Comparison of ENCODE assay signal across 16 cellular contexts in genomic region chr4:181939199-181939945, GRCh38.
DNase-seq lines count a peak whose midpoint lies in the region; ATAC-seq and TF ChIP-seq lines count a peak whose summit lies in the region.
"Had no signal": no experiment of that assay in that cellular context is flagged by ENCODE, and none has a peak within 500 bp of the region (broad histone marks: within the 10 kb centered on the region; RNA-seq: fewer than 3 reads in every experiment).

No MANE protein-coding gene starts in this region.

- no CpG with 5 or more reads among the region's 15 CpGs for WGBS in trophoblast cell (ENCODE audit: extremely low coverage, insufficient coverage, insufficient read length)

- intact Hi-C loops in activated CD4-positive, alpha-beta memory T cell treated with anti-CD3 and anti-CD28 coated beads for 36 hours (cut with micrococcal nuclease) = no loop called here
- intact Hi-C loops in CD8-positive, alpha-beta T cell (cut with DNase I, micrococcal nuclease) = no loop called here

- no peak for ATAC-seq in foreskin keratinocyte
- no peak for ATAC-seq in CD8-positive, alpha-beta T cell
- ATAC-seq: T-helper 17 cell had no signal

- H3K79me2 ChIP-seq in trophoblast cell (ENCODE audit: control insufficient read depth, insufficient read depth, low read length, poor library complexity) = no peaks in the 10 kb centered on the region

- H3K36me3 Mint-ChIP-seq in activated CD4-positive, alpha-beta memory T cell treated with anti-CD3 and anti-CD28 coated beads for 36 hours = no peaks in the 10 kb centered on the region
- no peaks in the 10 kb centered on the region for H3K36me3 Mint-ChIP-seq in CD8-positive, alpha-beta T cell
- H3K36me3 Mint-ChIP-seq: CD4-positive, CD25-positive, alpha-beta regulatory T cell had no signal

- no peak overlapping the region for H3K27ac Mint-ChIP-seq in activated CD4-positive, alpha-beta memory T cell treated with anti-CD3 and anti-CD28 coated beads for 36 hours
- H3K27ac Mint-ChIP-seq in CD8-positive, alpha-beta T cell = no peak overlapping the region
- H3K27ac Mint-ChIP-seq: CD4-positive, CD25-positive, alpha-beta regulatory T cell; progenitor cell of endocrine pancreas; T-helper 17 cell had no signal

- H4K8ac ChIP-seq in trophoblast cell (ENCODE audit: low read depth, low read length) = no peak overlapping the region

- H3K14ac ChIP-seq in trophoblast cell (ENCODE audit: low read length) = no peak overlapping the region

- H3K27ac ChIP-seq in foreskin keratinocyte (no peak overlapping the region), trophoblast cell (ENCODE audit: low read depth, low read length) (no peak overlapping the region)
- H3K27ac ChIP-seq in CD8-positive, alpha-beta T cell (ENCODE audit: low read depth, low read length) = no peak overlapping the region

- no peak overlapping the region for H2AFZ ChIP-seq in trophoblast cell (ENCODE audit: insufficient read depth, low read length, poor library complexity)

- H3K36me3 ChIP-seq in H7 (replicated peaks; ENCODE audit: control insufficient read depth, insufficient read depth, low read length) (no peaks in the 10 kb centered on the region), trophoblast cell (ENCODE audit: control insufficient read depth in 1 of 2, insufficient read depth in 2 of 2, low read length in 2 of 2) (no peaks in the 10 kb centered on the region)
- no peaks in the 10 kb centered on the region for H3K36me3 ChIP-seq in CD8-positive, alpha-beta T cell (ENCODE audit: insufficient read depth, low read length)
- H3K36me3 ChIP-seq: MG63 had no signal

- H3K27me3 Mint-ChIP-seq in activated CD4-positive, alpha-beta memory T cell treated with anti-CD3 and anti-CD28 coated beads for 36 hours = no peaks in the 10 kb centered on the region
- no peaks in the 10 kb centered on the region for H3K27me3 Mint-ChIP-seq in CD8-positive, alpha-beta T cell (ENCODE audit: low read depth)
- H3K27me3 Mint-ChIP-seq: CD4-positive, CD25-positive, alpha-beta regulatory T cell; progenitor cell of endocrine pancreas; T-helper 17 cell had no signal

- DNase-seq in H7 = peak; percentile 15
- DNase-seq in astrocyte of the cerebellum (ENCODE audit: low read depth) = peak; percentile 33
- no peak for DNase-seq in foreskin keratinocyte
- peak in 1 of 2 donors; percentile 27 for DNase-seq in trophoblast cell
- no peak for DNase-seq in activated CD4-positive, alpha-beta memory T cell treated with anti-CD3 and anti-CD28 coated beads for 36 hours
- no peak for DNase-seq in CD8-positive, alpha-beta T cell
- no peak for DNase-seq in stimulated activated CD4-positive, alpha-beta T cell treated with anti-CD3 and anti-CD28 coated beads, Interleukin-4, amount 100 ng/mL, for 4 hours
- no peak for DNase-seq in retina
- DNase-seq: activated naive CD4-positive, alpha-beta T cell treated with anti-CD3 and anti-CD28 coated beads, Interleukin-2, amount 50 U/mL, for 16 hours; CD4-positive, CD25-positive, alpha-beta regulatory T cell; MG63; NCI-H2029; RPMI8226; stimulated activated CD4-positive, alpha-beta T cell treated with anti-CD3 and anti-CD28 coated beads, Interleukin-15, amount 100 ng/mL, for 24 hours; T-helper 17 cell had no signal

- H3K23ac ChIP-seq in trophoblast cell (ENCODE audit: low read length) = no peak overlapping the region

- in situ Hi-C loops in astrocyte of the cerebellum (cut with HindIII; ENCODE audit: low sequenced_read_pairs) = no loop called here

- H2BK120ac ChIP-seq in trophoblast cell (ENCODE audit: insufficient read depth, low read length, poor library complexity) = no peak overlapping the region

- no peak overlapping the region for H4K12ac ChIP-seq in trophoblast cell (ENCODE audit: low read depth, low read length)

- POLR2A ChIA-PET in activated CD4-positive, alpha-beta memory T cell treated with anti-CD3 and anti-CD28 coated beads for 36 hours (lab: Charles Lee) = no interaction called here
- POLR2A ChIA-PET in CD8-positive, alpha-beta T cell (lab: Charles Lee) = no interaction called here

- H3K9ac ChIP-seq in trophoblast cell (ENCODE audit: low read length) = no peak overlapping the region

- H2BK12ac ChIP-seq in trophoblast cell (ENCODE audit: low read length) = no peak overlapping the region

- H3K27me3 ChIP-seq in H7 (ENCODE audit: control insufficient read depth, insufficient read depth, low read length) = no peaks in the 10 kb centered on the region
- no peaks in the 10 kb centered on the region for H3K27me3 ChIP-seq in foreskin keratinocyte
- no peaks in the 10 kb centered on the region for H3K27me3 ChIP-seq in trophoblast cell (ENCODE audit: insufficient read depth, low read length)
- H3K27me3 ChIP-seq in CD8-positive, alpha-beta T cell (ENCODE audit: insufficient read depth, low read length) = no peaks in the 10 kb centered on the region
- H3K27me3 ChIP-seq: MG63 had no signal

- H3K9me3 ChIP-seq in trophoblast cell (ENCODE audit: insufficient read depth, low read depth, low read length) = no peaks in the 10 kb centered on the region
- H3K9me3 ChIP-seq in CD8-positive, alpha-beta T cell (ENCODE audit: low read length) = no peaks in the 10 kb centered on the region
- H3K9me3 ChIP-seq: MG63 had no signal

- H3K4me3 ChIP-seq in H7 (ENCODE audit: insufficient read depth, low read depth, low read length) (no peak overlapping the region), astrocyte of the cerebellum (ENCODE audit: low read depth, low read length) (no peak overlapping the region), trophoblast cell (ENCODE audit: low read depth, low read length) (no peak overlapping the region)
- H3K4me3 ChIP-seq in CD8-positive, alpha-beta T cell (ENCODE audit: low read depth, low read length) = no peak overlapping the region
- H3K4me3 ChIP-seq: MG63 had no signal

- H3K18ac ChIP-seq in trophoblast cell (ENCODE audit: low read length) = no peak overlapping the region

- peak overlapping the region; percentile 40 for H2BK5ac ChIP-seq in trophoblast cell (ENCODE audit: low read depth, low read length, poor library complexity)

- CTCF ChIA-PET in activated CD4-positive, alpha-beta memory T cell treated with anti-CD3 and anti-CD28 coated beads for 36 hours (lab: Charles Lee) = no interaction called here
- CTCF ChIA-PET in CD8-positive, alpha-beta T cell (lab: Charles Lee) = no interaction called here

- peak overlapping the region; percentile 68 for H4K91ac ChIP-seq in trophoblast cell (ENCODE audit: low read depth, low read length)

- H3K79me1 ChIP-seq in trophoblast cell (ENCODE audit: low read length) = no peaks in the 10 kb centered on the region

- TF ChIP-seq CTCF in astrocyte of the cerebellum (IDR thresholded peaks at IDR 0.05; ENCODE audit: low read depth, low read length, missing control alignments) = peak; percentile 13
- TF ChIP-seq CTCF in foreskin keratinocyte (conservative IDR thresholded peaks at IDR 0.05) = peak; percentile 16
- TF ChIP-seq CTCF in CD8-positive, alpha-beta T cell (IDR thresholded peaks at IDR 0.05) = no peak

- H3K4me2 ChIP-seq in trophoblast cell (ENCODE audit: low read length) = no peak overlapping the region

- H3K9me3 Mint-ChIP-seq in activated CD4-positive, alpha-beta memory T cell treated with anti-CD3 and anti-CD28 coated beads for 36 hours = peaks cover 6% of the 10 kb centered on the region
- H3K9me3 Mint-ChIP-seq in CD8-positive, alpha-beta T cell = peaks cover 3% of the 10 kb centered on the region

- H3K4ac ChIP-seq in trophoblast cell (ENCODE audit: low read depth, low read length) = no peak overlapping the region

- no peaks in the 10 kb centered on the region for H3K4me1 ChIP-seq in foreskin keratinocyte
- no peaks in the 10 kb centered on the region for H3K4me1 ChIP-seq in trophoblast cell (ENCODE audit: control insufficient read depth in 1 of 2, insufficient read depth in 2 of 2, low read length in 2 of 2)
- no peaks in the 10 kb centered on the region for H3K4me1 ChIP-seq in CD8-positive, alpha-beta T cell (ENCODE audit: insufficient read depth, low read length)

- no peaks in the 10 kb centered on the region for H3K4me1 Mint-ChIP-seq in activated CD4-positive, alpha-beta memory T cell treated with anti-CD3 and anti-CD28 coated beads for 36 hours (ENCODE audit: low read depth)
- H3K4me1 Mint-ChIP-seq in CD8-positive, alpha-beta T cell (ENCODE audit: low read depth) = no peaks in the 10 kb centered on the region
- H3K4me1 Mint-ChIP-seq: CD4-positive, CD25-positive, alpha-beta regulatory T cell; T-helper 17 cell had no signal

- no peak overlapping the region for H2AK5ac ChIP-seq in trophoblast cell (ENCODE audit: low read length)

- H3K4me3 Mint-ChIP-seq in activated CD4-positive, alpha-beta memory T cell treated with anti-CD3 and anti-CD28 coated beads for 36 hours = no peak overlapping the region
- H3K4me3 Mint-ChIP-seq in CD8-positive, alpha-beta T cell = no peak overlapping the region
- H3K4me3 Mint-ChIP-seq: CD4-positive, CD25-positive, alpha-beta regulatory T cell; T-helper 17 cell had no signal

Comparison
In these comparisons a context has a peak if more than half of its experiments do, and no peak if none do; other contexts are left out.
1. DNase-seq: peak in H7 (single experiment) and astrocyte of the cerebellum (single experiment); none in foreskin keratinocyte (0 of 2), activated CD4-positive, alpha-beta memory T cell treated with anti-CD3 and anti-CD28 coated beads for 36 hours (single experiment), CD8-positive, alpha-beta T cell (0 of 7), stimulated activated CD4-positive, alpha-beta T cell treated with anti-CD3 and anti-CD28 coated beads, Interleukin-4, amount 100 ng/mL, for 4 hours (0 of 2) and retina (single experiment).